Comparison of ENCODE assay signal across 24 cellular contexts in genomic region chr13:42066542-42066941, GRCh38. TPM values are rescaled to one million over a fixed set of nuclear protein-coding genes. Genes with fewer than 3 reads are reported as not detected.
A peak's percentile ranks its signal among the peaks of the same experiment; 100 is the strongest.
DNase-seq lines count a peak whose midpoint lies in the region; TF ChIP-seq lines count a peak whose summit lies in the region.
"Had no signal": no experiment of that assay in that cellular context is flagged by ENCODE, and none has a peak within 500 bp of the region (broad histone marks: within the 10 kb centered on the region; RNA-seq: fewer than 3 reads in every experiment).

No MANE protein-coding gene starts in this region.

- H3K36me3 Mint-ChIP-seq in H9 (ENCODE audit: insufficient read depth in 1 of 3, low read depth in 3 of 3) = peaks cover 3 to 12% (median 8%) of the 10 kb centered on the region in 3 experiments; a peak in 6 of 7 replicates
- peaks cover 42% of the 10 kb centered on the region for H3K36me3 Mint-ChIP-seq in nephron progenitor cell (ENCODE audit: low read depth)

- peak overlapping the region; percentile 15; the same call in 1 of the 2 replicates for H3K27ac ChIP-seq in ACC112 (ENCODE audit: low read depth, low read length)
- H3K27ac ChIP-seq in H9 (ENCODE audit: insufficient read length, low read depth, low read length) = no peak overlapping the region
- no peak overlapping the region for H3K27ac ChIP-seq in adrenal gland
- H3K27ac ChIP-seq: 22Rv1, esophagus squamous epithelium, psoas muscle had no signal

- H3K36me3 ChIP-seq in ACC112 (ENCODE audit: insufficient read depth, low read length) (no peaks in the 10 kb centered on the region), adrenal gland (replicated peaks in 1 of 2) (no peaks in the 10 kb centered on the region)

- H3K4me3 Mint-ChIP-seq in H9 = no peak overlapping the region
- H3K4me3 Mint-ChIP-seq in nephron progenitor cell = no peak overlapping the region
- H3K4me3 Mint-ChIP-seq: activated B cell treated with CpG ODN at 0.5 μM for 24 hours; activated CD4-positive, alpha-beta memory T cell treated with anti-CD3 and anti-CD28 coated beads, Interleukin-2, amount 10 ng/mL, durations not matched to agents 7 days and 5 days; activated T-cell treated with anti-CD3 and anti-CD28 coated beads, Interleukin-2, amount 50 U/mL, for 24 hours; CD4-positive, alpha-beta T cell; nephron; T-helper 2 cell treated with Interferon-gamma antibody and Interleukin-4, amounts not matched to agents 5 μg/mL and 100 μg/mL, for 36 hours had no signal

- no peak for TF ChIP-seq POLR2A in adrenal gland (IDR thresholded peaks at IDR 0.05)

- no peak overlapping the region for H3K23ac ChIP-seq in H9 (ENCODE audit: insufficient read length, low read depth, low read length)

- H3K23me2 ChIP-seq in H9 (ENCODE audit: insufficient read length, low read depth, low read length, poor library complexity, severe bottlenecking) = no peaks in the 10 kb centered on the region

- H3K4me1 Mint-ChIP-seq in H9 (peaks cover 7 to 8% of the 10 kb centered on the region in 2 experiments; a peak in 3 of 4 replicates), nephron progenitor cell (peaks cover 12% of the 10 kb centered on the region)
- H3K4me1 Mint-ChIP-seq: activated B cell treated with CpG ODN at 0.5 μM for 24 hours had no signal

- WGBS in H9 (ENCODE audit: extremely low coverage, insufficient read length, low lambda C conversion rate) = no CpG with 5 or more reads among the region's 5 CpGs
- WGBS in adrenal gland, 4 donors = 76 to 85% (median 78%) methylated on average over 5 of the region's 5 CpGs

- H2AFZ ChIP-seq in ACC112 (ENCODE audit: low read length, unreplicated experiment) (no peak overlapping the region), H9 (ENCODE audit: low read length) (no peak overlapping the region)

- H2BK5ac ChIP-seq in H9 (ENCODE audit: insufficient read length, low read length) = no peak overlapping the region

- H3K18ac ChIP-seq in H9 (ENCODE audit: insufficient read length, low read depth, low read length) = no peak overlapping the region

- no peak overlapping the region for H2BK20ac ChIP-seq in H9 (ENCODE audit: low read depth, low read length, poor library complexity, severe bottlenecking)

- no peak overlapping the region for H2AK5ac ChIP-seq in H9 (ENCODE audit: insufficient read length, low read length)

- intact Hi-C loops in adrenal gland (cut with DNase I) = no loop called here

- H3K4ac ChIP-seq in H9 (ENCODE audit: low read depth, low read length) = no peak overlapping the region

- no peak for DNase-seq in H9
- DNase-seq in astrocyte of the spinal cord (ENCODE audit: low read depth, low spot score) = peak; percentile 86
- peak; percentile 95 for DNase-seq in fibroblast of villous mesenchyme (ENCODE audit: low read depth)
- no peak for DNase-seq in activated naive CD4-positive, alpha-beta T cell (lab: John Stamatoyannopoulos, UW)
- DNase-seq in nephron progenitor cell = no peak
- no peak for DNase-seq in NCI-H446 treated with DMSO at 0.1 percent for 48 hours (lab: John Stamatoyannopoulos, UW)
- no peak for DNase-seq in adrenal gland
- DNase-seq: activated B cell treated with CpG ODN at 0.5 μM for 24 hours; activated CD4-positive, alpha-beta memory T cell treated with anti-CD3 and anti-CD28 coated beads, Interleukin-2, amount 10 ng/mL, durations not matched to agents 7 days and 5 days; activated naive CD4-positive, alpha-beta T cell treated with anti-CD3 and anti-CD28 coated beads, Interleukin-2, amount 50 U/mL, for 16 hours; activated T-cell treated with anti-CD3 and anti-CD28 coated beads, Interleukin-2, amount 50 U/mL, for 24 hours; CD4-positive, alpha-beta T cell; esophagus squamous epithelium; hypothalamus; Karpas-422; NCI-H1417; NCI-H2171 treated with DMSO at 0.1 percent for 48 hours; NCI-H774; PC-3; psoas muscle had no signal

- H3K4me1 ChIP-seq in ACC112 (ENCODE audit: control insufficient read depth, insufficient read depth, low read length, unreplicated experiment) (no peaks in the 10 kb centered on the region), H9 (ENCODE audit: insufficient read depth, low read length) (no peaks in the 10 kb centered on the region), adrenal gland (replicated peaks in 1 of 2) (no peaks in the 10 kb centered on the region)
- H3K4me1 ChIP-seq: esophagus squamous epithelium had no signal

- H3T11ph ChIP-seq in H9 (ENCODE audit: low read length) = no peak overlapping the region

- H3K27me3 ChIP-seq in ACC112 (ENCODE audit: insufficient read depth, low read length) (no peaks in the 10 kb centered on the region), H9 (ENCODE audit: insufficient read depth, low read length) (no peaks in the 10 kb centered on the region), adrenal gland (no peaks in the 10 kb centered on the region)
- H3K27me3 ChIP-seq: esophagus squamous epithelium had no signal

- peaks cover 3% of the 10 kb centered on the region for H3K79me1 ChIP-seq in H9 (ENCODE audit: insufficient read depth, low read depth, low read length, poor library complexity, severe bottlenecking)

- no peak overlapping the region for H4K91ac ChIP-seq in H9 (ENCODE audit: insufficient read length, low read depth, low read length)

- no peaks in the 10 kb centered on the region for H3K9me3 ChIP-seq in H9 (ENCODE audit: control insufficient read depth, low read depth, low read length)
- H3K9me3 ChIP-seq in adrenal gland (replicated peaks in 1 of 3) = no peaks in the 10 kb centered on the region
- H3K9me3 ChIP-seq: esophagus squamous epithelium, psoas muscle had no signal

- H3K27ac Mint-ChIP-seq in H9 (no peak overlapping the region), nephron progenitor cell (no peak overlapping the region)
- H3K27ac Mint-ChIP-seq: activated B cell treated with CpG ODN at 0.5 μM for 24 hours; activated CD4-positive, alpha-beta memory T cell treated with anti-CD3 and anti-CD28 coated beads, Interleukin-2, amount 10 ng/mL, durations not matched to agents 7 days and 5 days; activated T-cell treated with anti-CD3 and anti-CD28 coated beads, Interleukin-2, amount 50 U/mL, for 24 hours; CD4-positive, alpha-beta T cell; nephron; T-helper 2 cell treated with Interferon-gamma antibody and Interleukin-4, amounts not matched to agents 5 μg/mL and 100 μg/mL, for 36 hours had no signal

- H2BK120ac ChIP-seq in H9 (ENCODE audit: low read depth, low read length, poor library complexity, severe bottlenecking) = no peak overlapping the region

- in situ Hi-C loops in astrocyte of the spinal cord (cut with HindIII; ENCODE audit: low sequenced_read_pairs) = no loop called here

- no peak overlapping the region for H3K14ac ChIP-seq in H9 (ENCODE audit: insufficient read depth, low read length)

- no peak overlapping the region for H4K5ac ChIP-seq in H9 (ENCODE audit: insufficient read length, low read depth, low read length)

- H3K79me2 ChIP-seq in ACC112 (ENCODE audit: control insufficient read depth, insufficient read depth, low read length, unreplicated experiment) = peaks cover 8% of the 10 kb centered on the region
- H3K79me2 ChIP-seq in H9 (ENCODE audit: insufficient read depth, low read length) = no peaks in the 10 kb centered on the region; the same call in 1 of the 2 replicates

- no peak overlapping the region for H4K8ac ChIP-seq in H9 (replicated peaks; ENCODE audit: insufficient read length, low read depth, low read length)

- H3K4me2 ChIP-seq in H9 (ENCODE audit: insufficient read depth, insufficient read length, low read length) = no peak overlapping the region

- no peak overlapping the region for H2BK15ac ChIP-seq in H9 (ENCODE audit: low read depth, low read length)

- H3K4me3 ChIP-seq in ACC112 (ENCODE audit: low read depth, low read length) (no peak overlapping the region), astrocyte of the spinal cord (ENCODE audit: low read depth, low read length) (no peak overlapping the region), fibroblast of villous mesenchyme (ENCODE audit: low read depth, low read length) (no peak overlapping the region), adrenal gland (no peak overlapping the region)
- H3K4me3 ChIP-seq: esophagus squamous epithelium, psoas muscle had no signal

- TF ChIP-seq CTCF in H9 (conservative IDR thresholded peaks at IDR 0.05) (no peak), astrocyte of the spinal cord (IDR thresholded peaks at IDR 0.05; ENCODE audit: low read depth, low read length) (no peak), fibroblast of villous mesenchyme (IDR thresholded peaks at IDR 0.05; ENCODE audit: insufficient read depth, low read depth, low read length) (no peak), nephron progenitor cell (IDR thresholded peaks at IDR 0.05) (no peak), adrenal gland (IDR thresholded peaks at IDR 0.05) (no peak)

- no peaks in the 10 kb centered on the region for H3K9me3 Mint-ChIP-seq in H9
- no peaks in the 10 kb centered on the region for H3K9me3 Mint-ChIP-seq in nephron progenitor cell
- H3K9me3 Mint-ChIP-seq: activated B cell treated with CpG ODN at 0.5 μM for 24 hours; activated CD4-positive, alpha-beta memory T cell treated with anti-CD3 and anti-CD28 coated beads, Interleukin-2, amount 10 ng/mL, durations not matched to agents 7 days and 5 days; activated T-cell treated with anti-CD3 and anti-CD28 coated beads, Interleukin-2, amount 50 U/mL, for 24 hours; CD4-positive, alpha-beta T cell; nephron; T-helper 2 cell treated with Interferon-gamma antibody and Interleukin-4, amounts not matched to agents 5 μg/mL and 100 μg/mL, for 36 hours had no signal

- no peaks in the 10 kb centered on the region for H4K20me1 ChIP-seq in H9 (ENCODE audit: control insufficient read depth, insufficient read depth, insufficient read length)

- peak overlapping the region; percentile 62 for H2BK12ac ChIP-seq in H9 (ENCODE audit: insufficient read length, low read depth, low read length)

- no peak overlapping the region for H3K9ac ChIP-seq in H9 (ENCODE audit: extremely low read depth, insufficient read length, low read length)

- H3K27me3 Mint-ChIP-seq in H9 (ENCODE audit: low read depth) (no peaks in the 10 kb centered on the region), nephron progenitor cell (ENCODE audit: low read depth, poor library complexity) (no peaks in the 10 kb centered on the region)
- H3K27me3 Mint-ChIP-seq: activated B cell treated with CpG ODN at 0.5 μM for 24 hours; activated CD4-positive, alpha-beta memory T cell treated with anti-CD3 and anti-CD28 coated beads, Interleukin-2, amount 10 ng/mL, durations not matched to agents 7 days and 5 days; activated T-cell treated with anti-CD3 and anti-CD28 coated beads, Interleukin-2, amount 50 U/mL, for 24 hours; CD4-positive, alpha-beta T cell had no signal

- no peak overlapping the region for H3K56ac ChIP-seq in H9 (ENCODE audit: insufficient read length, low read depth, low read length)

RNA-seq across cellular contexts. Expression of gene DGKH, which starts 18.1 kb away (rescaled TPM):
- 7.0 and 8.6 TPM in 2 replicates for total RNA-seq in H9 (2021)
- total RNA-seq in fibroblast of villous mesenchyme = 16.0 and 16.4 TPM in 2 replicates
- 1 to 10 TPM; 1.1 to 7.1 (median 4.7) TPM for total RNA-seq in adrenal gland
- 1 to 10 TPM in 1 of 3 donors, under 1 TPM in 2; 0.81 to 1.2 (median 0.88) TPM for polyA plus RNA-seq in adrenal gland

Comparison
In these comparisons a context has a peak if more than half of its experiments do, and no peak if none do; other contexts are left out.
1. DNase-seq: peak in astrocyte of the spinal cord (single experiment) and fibroblast of villous mesenchyme (single experiment); none in H9 (single experiment), activated naive CD4-positive, alpha-beta T cell (0 of 4), nephron progenitor cell (single experiment), NCI-H446 treated with DMSO at 0.1 percent for 48 hours (single experiment) and adrenal gland (0 of 7).